ENCODE assay signal across 9 cellular contexts in genomic region chr9:20640331-20641187, GRCh38. TPM values are rescaled to one million over a fixed set of nuclear protein-coding genes. Genes with fewer than 3 reads are reported as not detected.
A peak's percentile ranks its signal among the peaks of the same experiment; 100 is the strongest.
DNase-seq lines count a peak whose midpoint lies in the region; ATAC-seq, FAIRE-seq and TF ChIP-seq lines count a peak whose summit lies in the region.
"Had no signal": no experiment of that assay in that cellular context is flagged by ENCODE, and none has a peak within 500 bp of the region (broad histone marks: within the 10 kb centered on the region; RNA-seq: fewer than 3 reads in every experiment).

No MANE protein-coding gene starts in this region.

- H3K4me1 Mint-ChIP-seq in T-cell (peaks cover 12 to 22% (median 16%) of the 10 kb centered on the region in 3 donors), astrocyte (ENCODE audit: low read depth, unreplicated experiment) (peaks cover 17% of the 10 kb centered on the region)
- peaks cover 8 to 9% of the 10 kb centered on the region in 2 donors for H3K4me1 Mint-ChIP-seq in natural killer cell treated with Interleukin-12 subunit alpha and Interleukin-12 subunit beta and Interleukin-15 and Interleukin-18, amount 100 ng/mL, for 72 hours (ENCODE audit: low read depth in 2 of 2)

- FAIRE-seq in astrocyte (lab: Jason Lieb, UNC): no peak

- TF ChIP-seq CTCF in astrocyte (IDR thresholded peaks at IDR 0.05; ENCODE audit: insufficient read depth, low read depth, low read length): no peak

- CTCF ChIA-PET in T-cell (lab: Charles Lee): interaction anchor here in 1 of 2 donors (0.5 to 1.8 kb wide), 4 partner anchors 18 to 686 kb away, joined by 3 to 7 read pairs (median 4); partner anchors contain the start of genes FOCAD and MLLT3

- H3K27ac Mint-ChIP-seq in T-cell (peak overlapping the region; percentile 37 to 71), astrocyte (ENCODE audit: unreplicated experiment) (no peak overlapping the region)
- peak overlapping the region; percentile 5 to 9 for H3K27ac Mint-ChIP-seq in natural killer cell treated with Interleukin-12 subunit alpha and Interleukin-12 subunit beta and Interleukin-15 and Interleukin-18, amount 100 ng/mL, for 72 hours

- H3K4me1 ChIP-seq in astrocyte (ENCODE audit: insufficient read depth, low read length): peaks cover 5% of the 10 kb centered on the region

- H3K4me3 Mint-ChIP-seq in T-cell (peak overlapping the region; percentile 0 to 73 (median 59)), astrocyte (ENCODE audit: unreplicated experiment) (no peak overlapping the region)
- no peak overlapping the region for H3K4me3 Mint-ChIP-seq in natural killer cell treated with Interleukin-12 subunit alpha and Interleukin-12 subunit beta and Interleukin-15 and Interleukin-18, amount 100 ng/mL, for 72 hours

- H3K27ac ChIP-seq in astrocyte (ENCODE audit: low read depth, low read length): no peak overlapping the region

- no peak overlapping the region for H3K9ac ChIP-seq in astrocyte (ENCODE audit: low read length)

- no peaks in the 10 kb centered on the region for H3K27me3 ChIP-seq in astrocyte (ENCODE audit: insufficient read depth, low read length)

- H3K79me2 ChIP-seq in astrocyte (ENCODE audit: insufficient read depth, low read length): no peaks in the 10 kb centered on the region

- no peaks in the 10 kb centered on the region for H4K20me1 ChIP-seq in astrocyte (ENCODE audit: insufficient read depth, low read length)

- no peaks in the 10 kb centered on the region for H3K36me3 ChIP-seq in astrocyte (ENCODE audit: insufficient read depth, low read length)

- no peaks in the 10 kb centered on the region for H3K9me3 Mint-ChIP-seq in T-cell
- no peaks in the 10 kb centered on the region for H3K9me3 Mint-ChIP-seq in astrocyte (ENCODE audit: unreplicated experiment)
- no peaks in the 10 kb centered on the region for H3K9me3 Mint-ChIP-seq in natural killer cell treated with Interleukin-12 subunit alpha and Interleukin-12 subunit beta and Interleukin-15 and Interleukin-18, amount 100 ng/mL, for 72 hours

- H3K36me3 Mint-ChIP-seq in T-cell (no peaks in the 10 kb centered on the region), astrocyte (ENCODE audit: low read depth, unreplicated experiment) (no peaks in the 10 kb centered on the region)
- no peaks in the 10 kb centered on the region for H3K36me3 Mint-ChIP-seq in natural killer cell treated with Interleukin-12 subunit alpha and Interleukin-12 subunit beta and Interleukin-15 and Interleukin-18, amount 100 ng/mL, for 72 hours

- peak; percentile 85 for ATAC-seq in GM21360 (IDR thresholded peaks at IDR 0.05; ENCODE audit: unreplicated experiment)
- peak; percentile 81 for ATAC-seq in HG03558 (IDR thresholded peaks at IDR 0.05; ENCODE audit: extremely low read depth, unreplicated experiment)
- ATAC-seq in T-cell (replicated peaks in 1 of 4): peak; percentile 86 to 93 (median 90)
- peak in 1 of 2 donors; percentile 44 for ATAC-seq in natural killer cell treated with Interleukin-12 subunit alpha and Interleukin-12 subunit beta and Interleukin-15 and Interleukin-18, amount 100 ng/mL, for 72 hours

- no peak overlapping the region for H3K4me2 ChIP-seq in astrocyte (ENCODE audit: low read length)

- H2AFZ ChIP-seq in astrocyte (ENCODE audit: low read depth, low read length): no peak overlapping the region

- H3K4me3 ChIP-seq in astrocyte (ENCODE audit: insufficient read depth, low read depth, low read length): no peak overlapping the region
- H3K4me3 ChIP-seq: lung had no signal

- H3K27me3 Mint-ChIP-seq in T-cell (peaks cover 0 to 2% of the 10 kb centered on the region in 2 donors), astrocyte (ENCODE audit: low read depth, unreplicated experiment) (peaks cover 18% of the 10 kb centered on the region)
- H3K27me3 Mint-ChIP-seq in natural killer cell treated with Interleukin-12 subunit alpha and Interleukin-12 subunit beta and Interleukin-15 and Interleukin-18, amount 100 ng/mL, for 72 hours: peaks cover 0 to 10% of the 10 kb centered on the region in 2 donors

- no peaks in the 10 kb centered on the region for H3K9me3 ChIP-seq in astrocyte (ENCODE audit: insufficient read depth, low read depth, low read length)

- POLR2A ChIA-PET in T-cell (lab: Charles Lee): interaction anchor here (0.5 to 0.7 kb wide), 4 partner anchors 11 to 87 kb away, joined by 3 read pairs; partner anchors contain the start of gene MLLT3 (in 1 of the 2)

- DNase-seq in DMS 273 treated with DMSO at 0.1 percent for 48 hours (lab: John Stamatoyannopoulos, UW) (peak; percentile 78), T-cell (peak; percentile 51 to 88 (median 74)), astrocyte (ENCODE audit: low read depth) (peak; percentile 49), dedifferentiated amniotic fluid mesenchymal stem cell (ENCODE audit: extremely low spot score) (no peak), HuH-7.5 (ENCODE audit: low spot score) (no peak)
- no peak for DNase-seq in natural killer cell treated with Interleukin-12 subunit alpha and Interleukin-12 subunit beta and Interleukin-15 and Interleukin-18, amount 100 ng/mL, for 72 hours (ENCODE audit: low spot score)

RNA-seq across cellular contexts. Expression of gene MLLT3, which starts 18.3 kb away (rescaled TPM):
- total RNA-seq in T-cell (10 to 100 TPM; 51.8 to 96.6 (median 58.9) TPM), astrocyte (35.1 and 41.6 TPM in 2 replicates)
- total RNA-seq in natural killer cell treated with Interleukin-12 subunit alpha and Interleukin-12 subunit beta and Interleukin-15 and Interleukin-18, amount 100 ng/mL, for 72 hours: 10 to 100 TPM; 15.7 to 29.7 TPM

RNA-seq across cellular contexts. Expression of gene FOCAD, which starts 43.5 kb away (rescaled TPM):
- 10 to 100 TPM; 13.4 to 29.0 (median 21.3) TPM for total RNA-seq in T-cell
- total RNA-seq in astrocyte: 44.4 and 48.2 TPM in 2 replicates
- total RNA-seq in natural killer cell treated with Interleukin-12 subunit alpha and Interleukin-12 subunit beta and Interleukin-15 and Interleukin-18, amount 100 ng/mL, for 72 hours: 10 to 100 TPM; 26.6 to 40.7 TPM

Comparison
In these comparisons a context has a peak if more than half of its experiments do, and no peak if none do; other contexts are left out.
1. DNase-seq: peak in DMS 273 treated with DMSO at 0.1 percent for 48 hours (single experiment), T-cell (34 of 34) and astrocyte (single experiment); none in natural killer cell treated with Interleukin-12 subunit alpha and Interleukin-12 subunit beta and Interleukin-15 and Interleukin-18, amount 100 ng/mL, for 72 hours (single experiment), dedifferentiated amniotic fluid mesenchymal stem cell (single experiment) and HuH-7.5 (single experiment).
2. H3K4me3 Mint-ChIP-seq: peak in T-cell (3 of 3); none in astrocyte (single experiment) and natural killer cell treated with Interleukin-12 subunit alpha and Interleukin-12 subunit beta and Interleukin-15 and Interleukin-18, amount 100 ng/mL, for 72 hours (single experiment).